In the genomic region with DNA sequence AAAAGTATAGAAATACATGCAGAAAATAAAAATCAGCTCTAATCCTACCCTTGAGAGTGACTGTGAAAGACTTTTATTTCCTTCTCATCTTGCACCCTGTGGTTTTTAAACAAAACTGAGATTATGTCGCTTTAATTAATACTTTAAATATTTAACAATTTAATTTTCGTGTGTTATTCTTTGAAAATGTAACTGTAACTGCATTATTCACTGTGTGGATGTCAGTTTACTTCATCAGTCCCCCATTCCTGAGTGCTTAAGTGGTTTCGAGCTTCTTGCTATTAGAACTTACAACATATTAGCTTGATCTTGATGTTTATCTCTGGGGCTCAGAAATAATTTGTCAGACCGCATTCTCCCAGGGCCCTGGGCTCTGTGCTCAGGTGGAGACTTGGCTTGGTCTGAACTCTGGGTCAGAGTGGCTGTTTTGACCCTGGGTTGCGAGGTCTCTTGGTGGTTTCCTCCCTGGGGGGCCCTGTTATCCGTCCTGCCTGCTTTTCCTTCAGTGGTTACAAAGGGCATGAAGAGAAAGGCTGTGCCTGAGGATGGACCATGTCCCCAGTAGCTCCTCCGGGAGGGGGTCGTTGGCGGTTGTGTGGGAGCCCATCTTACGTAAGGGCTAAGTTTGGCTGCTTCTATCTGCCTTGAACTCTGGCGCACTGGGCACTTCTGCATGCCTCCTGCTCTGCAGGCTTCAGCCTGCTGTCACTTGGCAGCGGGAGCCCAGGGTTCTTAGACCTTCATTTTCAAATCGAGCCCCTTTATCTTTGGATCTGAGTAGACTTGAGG, we compare ENCODE assay signal across 17 cellular contexts. TPM values are rescaled to one million over a fixed set of nuclear protein-coding genes. Genes with fewer than 3 reads are reported as not detected.
DNase-seq lines count a peak whose midpoint lies in the region; TF ChIP-seq lines count a peak whose summit lies in the region.
"Had no signal": no experiment of that assay in that cellular context is flagged by ENCODE, and none has a peak within 500 bp of the region (broad histone marks: within the 10 kb centered on the region; RNA-seq: fewer than 3 reads in every experiment).

No MANE protein-coding gene starts in this region.

- no peaks in the 10 kb centered on the region for H3K27me3 Mint-ChIP-seq in activated naive CD4-positive, alpha-beta T cell treated with anti-CD3 and anti-CD28 coated beads, Interleukin-2, amount 50 U/mL, for 24 hours
- H3K27me3 Mint-ChIP-seq in brain, result peaks cover 8% of the 10 kb centered on the region
- H3K27me3 Mint-ChIP-seq: CD4-positive, alpha-beta T cell had no signal

- DNase-seq in activated naive CD4-positive, alpha-beta T cell treated with Interleukin-2 at 50 U/mL for 16 hours, result no peak
- peak; percentile 14 for DNase-seq in mesenchymal stem cell
- no peak for DNase-seq in transverse colon
- DNase-seq in NCI-H1048 (lab: John Stamatoyannopoulos, UW), result no peak
- DNase-seq in NCI-H2171 treated with DMSO at 0.1 percent for 48 hours (lab: John Stamatoyannopoulos, UW), result no peak
- no peak for DNase-seq in GM10266 (ENCODE audit: extremely low spot score)
- DNase-seq: activated CD8-positive, alpha-beta memory T cell treated with anti-CD3 and anti-CD28 coated beads for 24 hours; brain microvascular endothelial cell; CD4-positive, alpha-beta T cell; effector CD8-positive, alpha-beta T cell; NCI-H187 treated with DMSO at 0.1 percent for 48 hours; NCI-H526; OCI-M1; WERI-Rb-1 had no signal

- H4K91ac ChIP-seq in mesenchymal stem cell (ENCODE audit: low read length), result no peak overlapping the region

- H3K4me1 ChIP-seq in mesenchymal stem cell (ENCODE audit: control insufficient read depth, insufficient read depth, low read depth, low read length) (peaks cover 14% of the 10 kb centered on the region), transverse colon (peaks cover 21 to 56% (median 49%) of the 10 kb centered on the region in 4 donors)

- no peak overlapping the region for H3K23ac ChIP-seq in mesenchymal stem cell (ENCODE audit: low read length in 2 of 2)

- H2AK5ac ChIP-seq in mesenchymal stem cell (ENCODE audit: low read length, severe bottlenecking), result no peak overlapping the region

- H2AFZ ChIP-seq in mesenchymal stem cell (ENCODE audit: low read depth, low read length), result no peak overlapping the region

- H3K36me3 Mint-ChIP-seq in activated naive CD4-positive, alpha-beta T cell treated with anti-CD3 and anti-CD28 coated beads, Interleukin-2, amount 50 U/mL, for 24 hours, result peaks cover 5% of the 10 kb centered on the region
- peaks cover 37% of the 10 kb centered on the region for H3K36me3 Mint-ChIP-seq in brain

- intact Hi-C loops in transverse colon (cut with DNase I; ENCODE audit: low total_unique reads), result loop anchor here (10.0 kb wide), 1 partner anchor 106 kb away; no protein-coding TSS in a partner anchor

- no peaks in the 10 kb centered on the region for H3K27me3 ChIP-seq in mesenchymal stem cell (ENCODE audit: control insufficient read depth in 1 of 2, insufficient read depth in 1 of 2, low read length in 2 of 2)
- H3K27me3 ChIP-seq in transverse colon, result no peaks in the 10 kb centered on the region
- H3K27me3 ChIP-seq: brain microvascular endothelial cell had no signal

- TF ChIP-seq POLR2A in transverse colon (IDR thresholded peaks at IDR 0.05), result no peak

- peaks cover 26 to 35% of the 10 kb centered on the region in 2 experiments for H3K36me3 ChIP-seq in mesenchymal stem cell (ENCODE audit: control insufficient read depth in 1 of 2, insufficient read depth in 2 of 2, low read depth in 1 of 2, low read length in 2 of 2)
- H3K36me3 ChIP-seq in transverse colon, result peaks cover 0 to 25% (median 14%) of the 10 kb centered on the region in 4 donors

- H3K27ac Mint-ChIP-seq in activated naive CD4-positive, alpha-beta T cell treated with anti-CD3 and anti-CD28 coated beads, Interleukin-2, amount 50 U/mL, for 24 hours, result peak overlapping the region; percentile 51
- H3K27ac Mint-ChIP-seq in brain, result peak overlapping the region in 3 of 5 experiments; percentile 38 to 92 (median 88)
- H3K27ac Mint-ChIP-seq: CD4-positive, alpha-beta T cell had no signal

- H4K8ac ChIP-seq in mesenchymal stem cell (ENCODE audit: low read length), result no peak overlapping the region

- no peak overlapping the region for H2BK15ac ChIP-seq in mesenchymal stem cell (ENCODE audit: low read depth, poor library complexity, severe bottlenecking)

- WGBS in mesenchymal stem cell, result 84% methylated on average over 10 of the region's 13 CpGs
- WGBS in transverse colon (ENCODE audit: low coverage in 1 of 2), 2 donors, result 69 to 76% methylated on average over 4 to 13 of the region's 13 CpGs

- no peak overlapping the region for H3K9ac ChIP-seq in mesenchymal stem cell (ENCODE audit: low read length)

- H3K4me3 ChIP-seq in mesenchymal stem cell (ENCODE audit: insufficient read depth in 1 of 2, low read depth in 1 of 2, low read length in 2 of 2) (no peak overlapping the region), transverse colon (no peak overlapping the region)
- H3K4me3 ChIP-seq: SK-N-MC had no signal

- no peaks in the 10 kb centered on the region for H3K4me1 Mint-ChIP-seq in activated naive CD4-positive, alpha-beta T cell treated with anti-CD3 and anti-CD28 coated beads, Interleukin-2, amount 50 U/mL, for 24 hours
- peaks cover 46% of the 10 kb centered on the region for H3K4me1 Mint-ChIP-seq in brain

- no peak overlapping the region for H3K4me3 Mint-ChIP-seq in activated naive CD4-positive, alpha-beta T cell treated with anti-CD3 and anti-CD28 coated beads, Interleukin-2, amount 50 U/mL, for 24 hours
- no peak overlapping the region for H3K4me3 Mint-ChIP-seq in brain
- H3K4me3 Mint-ChIP-seq: CD4-positive, alpha-beta T cell had no signal

- no peak overlapping the region for H3K18ac ChIP-seq in mesenchymal stem cell (ENCODE audit: low read depth in 1 of 2, low read length in 2 of 2)

- H3K9me3 Mint-ChIP-seq in activated naive CD4-positive, alpha-beta T cell treated with anti-CD3 and anti-CD28 coated beads, Interleukin-2, amount 50 U/mL, for 24 hours, result no peaks in the 10 kb centered on the region
- no peaks in the 10 kb centered on the region for H3K9me3 Mint-ChIP-seq in brain
- H3K9me3 Mint-ChIP-seq: CD4-positive, alpha-beta T cell had no signal

- H3K4ac ChIP-seq in mesenchymal stem cell (ENCODE audit: low read depth in 1 of 2, low read length in 2 of 2), result no peak overlapping the region

- TF ChIP-seq CTCF in brain (conservative IDR thresholded peaks at IDR 0.05) (no peak), transverse colon (IDR thresholded peaks at IDR 0.05) (no peak), GM10266 (IDR thresholded peaks at IDR 0.05; ENCODE audit: control insufficient read depth, insufficient read depth, low read depth, missing control alignments) (no peak)

- no peak overlapping the region for H3K4me2 ChIP-seq in mesenchymal stem cell (ENCODE audit: low read length, poor library complexity, severe bottlenecking)

- H3K14ac ChIP-seq in mesenchymal stem cell (ENCODE audit: low read length in 2 of 2), result peak overlapping the region in 1 of 2 experiments; percentile 12

- no peak for TF ChIP-seq EP300 in transverse colon (IDR thresholded peaks at IDR 0.05; ENCODE audit: low read depth)

- H3K9me3 ChIP-seq in mesenchymal stem cell (ENCODE audit: control insufficient read depth, low read length) (no peaks in the 10 kb centered on the region), transverse colon (no peaks in the 10 kb centered on the region)

- in situ Hi-C loops in transverse colon (cut with MboI; ENCODE audit: low pct_ligation_motif_present in 1 of 4, low pct_unique_long_range_greater_than_20kb in 1 of 4, low sequenced_read_pairs in 3 of 4), result loop anchor here in 1 of 4 donors (25.0 kb wide), 1 partner anchor 273 kb away; a partner anchor contains a TSS

- no peak overlapping the region for H2BK12ac ChIP-seq in mesenchymal stem cell (ENCODE audit: low read length in 2 of 2)

- H2BK5ac ChIP-seq in mesenchymal stem cell (ENCODE audit: low read depth, low read length, poor library complexity, severe bottlenecking), result no peak overlapping the region

- no peak overlapping the region for H3K27ac ChIP-seq in mesenchymal stem cell (ENCODE audit: low read length, poor library complexity, severe bottlenecking)
- peak overlapping the region; percentile 81 to 89 (median 88) for H3K27ac ChIP-seq in transverse colon
- H3K27ac ChIP-seq: brain microvascular endothelial cell, SK-N-MC, WERI-Rb-1 had no signal

- H2BK120ac ChIP-seq in mesenchymal stem cell (ENCODE audit: low read depth, low read length), result no peak overlapping the region

- H3K79me1 ChIP-seq in mesenchymal stem cell (replicated peaks; ENCODE audit: low read length, poor library complexity, severe bottlenecking), result peaks cover 20% of the 10 kb centered on the region

RNA-seq across cellular contexts. Expression of a gene that starts 25.7 kb away (rescaled TPM):
- polyA plus RNA-seq in brain (ENCODE audit: insufficient read depth, low read depth, low replicate concordance), result 49.3 TPM
- polyA plus RNA-seq in mesenchymal stem cell (2013, experiment 1 of 2), result 8.5 TPM
- 8.3 TPM for polyA plus RNA-seq in mesenchymal stem cell (2013, experiment 2 of 2)
- 100 to 1,000 TPM; 137 to 193 (median 171) TPM for total RNA-seq in transverse colon
